8 cellular contexts compared by ENCODE assay signal in genomic region chr15:99476413-99477222, GRCh38.
DNase-seq lines count a peak whose midpoint lies in the region; ATAC-seq and TF ChIP-seq lines count a peak whose summit lies in the region.

No MANE protein-coding gene starts in this region.

- H3K9me3 ChIP-seq in RWPE2 (ENCODE audit: severe bottlenecking): no peaks in the 10 kb centered on the region

- H3K9me3 Mint-ChIP-seq in type B pancreatic cell: no peaks in the 10 kb centered on the region

- H3K27me3 ChIP-seq in RWPE2 (ENCODE audit: insufficient read depth, poor library complexity, severe bottlenecking): no peaks in the 10 kb centered on the region

- peak overlapping the region; percentile 71 for H3K27ac ChIP-seq in RWPE2 (ENCODE audit: poor library complexity, severe bottlenecking)

- no peak overlapping the region for H3K4me3 Mint-ChIP-seq in type B pancreatic cell

- H3K27ac Mint-ChIP-seq in type B pancreatic cell: peak overlapping the region; percentile 39

- DNase-seq in GM12865 (ENCODE audit: low read depth) (peak; percentile 56), RWPE2 (ENCODE audit: low spot score) (peak; percentile 92), cerebellum (ENCODE audit: low spot score) (peak; percentile 57), medulla oblongata (ENCODE audit: extremely low spot score) (peak; percentile 61), type B pancreatic cell (ENCODE audit: extremely low spot score, unreplicated experiment) (no peak), OCI-M2 (lab: John Stamatoyannopoulos, UW; ENCODE audit: unreplicated experiment) (no peak)

- TF ChIP-seq CTCF in GM12865 (IDR thresholded peaks at IDR 0.05; ENCODE audit: insufficient read depth, low read depth, low read length, missing control alignments) (no peak), RWPE2 (IDR thresholded peaks at IDR 0.05; ENCODE audit: poor library complexity, severe bottlenecking) (no peak), type B pancreatic cell (conservative IDR thresholded peaks at IDR 0.05) (no peak)

- H3K36me3 Mint-ChIP-seq in type B pancreatic cell: no peaks in the 10 kb centered on the region

- no peaks in the 10 kb centered on the region for H3K36me3 ChIP-seq in RWPE2 (ENCODE audit: low read depth)

- H3K4me1 Mint-ChIP-seq in type B pancreatic cell (ENCODE audit: unreplicated experiment): peaks cover 13% of the 10 kb centered on the region

- ATAC-seq in HG02870 (IDR thresholded peaks at IDR 0.05; ENCODE audit: unreplicated experiment) (peak; percentile 51), RWPE2 (ENCODE audit: low read depth) (peak; percentile 98), HG03135 (IDR thresholded peaks at IDR 0.05; ENCODE audit: unreplicated experiment) (no peak)

- H3K4me3 ChIP-seq in GM12865 (ENCODE audit: low read depth, low read length): no peak overlapping the region
- H3K4me3 ChIP-seq in RWPE2 (ENCODE audit: severe bottlenecking): no peak overlapping the region

- peaks cover 3% of the 10 kb centered on the region for H3K27me3 Mint-ChIP-seq in type B pancreatic cell

- H3K4me1 ChIP-seq in RWPE2 (ENCODE audit: insufficient read depth, poor library complexity, severe bottlenecking): peaks cover 16% of the 10 kb centered on the region

Comparison
In these comparisons a context has a peak if more than half of its experiments do, and no peak if none do; other contexts are left out.
1. DNase-seq: peak in GM12865 (single experiment), RWPE2 (single experiment), cerebellum (single experiment) and medulla oblongata (single experiment); none in type B pancreatic cell (single experiment) and OCI-M2 (single experiment).